33 cellular contexts compared by ENCODE assay signal in the genomic region with DNA sequence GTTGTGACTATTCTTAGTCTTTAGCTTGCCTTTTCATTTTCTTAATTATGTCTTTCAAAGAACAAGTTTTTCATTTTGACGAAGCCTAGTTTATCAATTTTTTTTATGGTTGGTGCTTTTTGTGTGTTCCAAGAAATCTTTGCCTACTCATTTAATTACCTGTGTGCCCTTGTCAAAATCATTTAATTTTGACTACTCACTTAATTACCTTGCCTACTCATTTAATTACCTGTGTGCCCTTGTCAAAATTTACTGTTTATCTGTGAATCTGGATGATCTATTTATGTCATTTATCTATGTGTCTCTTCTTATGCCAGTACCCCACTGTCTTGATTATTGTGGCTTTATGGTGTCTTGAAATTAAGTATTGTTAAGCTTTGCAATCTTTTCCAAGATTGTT.
"Had no signal": no experiment of that assay in that cellular context is flagged by ENCODE, and none has a peak within 500 bp of the region (broad histone marks: within the 10 kb centered on the region; RNA-seq: fewer than 3 reads in every experiment).

No MANE protein-coding gene starts in this region.

- H3K27me3 Mint-ChIP-seq: activated B cell treated with CpG ODN at 0.5 μM for 24 hours; activated CD4-positive, alpha-beta memory T cell treated with anti-CD3 and anti-CD28 coated beads for 36 hours; activated CD8-positive, alpha-beta T cell treated with anti-CD3 and anti-CD28 coated beads for 36 hours; activated naive CD8-positive, alpha-beta T cell treated with anti-CD3 and anti-CD28 coated beads for 36 hours; activated T-helper 17 cell treated with anti-CD3 and anti-CD28 coated beads, Interleukin-2, amount 50 U/mL, for 72 hours; brain; central memory CD8-positive, alpha-beta T cell; T-cell; T-helper 17 cell had no signal

- H3K27ac Mint-ChIP-seq: activated B cell treated with CpG ODN at 0.5 μM for 24 hours; activated CD4-positive, alpha-beta memory T cell treated with anti-CD3 and anti-CD28 coated beads for 36 hours; activated CD8-positive, alpha-beta T cell treated with anti-CD3 and anti-CD28 coated beads for 36 hours; activated naive CD4-positive, alpha-beta T cell treated with anti-CD3 and anti-CD28 coated beads for 36 hours; activated naive CD4-positive, alpha-beta T cell treated with anti-CD3 and anti-CD28 coated beads, Interleukin-2, amount 50 U/mL, for 72 hours; activated naive CD8-positive, alpha-beta T cell treated with anti-CD3 and anti-CD28 coated beads for 36 hours; activated T-helper 1 cell treated with anti-CD3 and anti-CD28 coated beads, Interleukin-12 subunit alpha, Interleukin-12 subunit beta, Interleukin-2, Interleukin-4 antibody, amounts not matched to agents 30 ng/mL and 10 ng/mL and 1 ng/mL, durations not matched to agents 14 hours and 24 hours and 36 hours; activated T-helper 17 cell treated with anti-CD3 and anti-CD28 coated beads, Interleukin-2, amount 50 U/mL, for 72 hours; brain; T-cell; T-helper 17 cell had no signal

- H3K9me3 ChIP-seq: adrenal gland had no signal

- H3K4me1 ChIP-seq: adrenal gland had no signal

- H3K9me3 Mint-ChIP-seq: activated CD4-positive, alpha-beta memory T cell treated with anti-CD3 and anti-CD28 coated beads for 36 hours; activated CD8-positive, alpha-beta T cell treated with anti-CD3 and anti-CD28 coated beads for 36 hours; activated naive CD4-positive, alpha-beta T cell treated with anti-CD3 and anti-CD28 coated beads for 36 hours; activated T-helper 17 cell treated with anti-CD3 and anti-CD28 coated beads, Interleukin-2, amount 50 U/mL, for 72 hours; brain; central memory CD8-positive, alpha-beta T cell; T-cell had no signal

- H3K27ac ChIP-seq: adrenal gland, cardiac muscle cell, VCaP had no signal

- ATAC-seq: activated CD8-positive, alpha-beta T cell treated with anti-CD3 and anti-CD28 coated beads for 36 hours; activated naive CD4-positive, alpha-beta T cell treated with anti-CD3 and anti-CD28 coated beads, Interleukin-2, amount 50 U/mL, for 72 hours; activated T-cell treated with anti-CD3 and anti-CD28 coated beads, Interleukin-2, amount 50 U/mL, for 4 hours; activated T-helper 17 cell treated with anti-CD3 and anti-CD28 coated beads, Interleukin-2, amount 50 U/mL, for 72 hours; T-cell; T-helper 17 cell had no signal

- H3K36me3 ChIP-seq: adrenal gland had no signal

- H3K4me3 ChIP-seq: adrenal gland, cardiac muscle cell had no signal

- H3K4me3 Mint-ChIP-seq: activated B cell treated with CpG ODN at 0.5 μM for 24 hours; activated CD4-positive, alpha-beta memory T cell treated with anti-CD3 and anti-CD28 coated beads for 36 hours; activated CD8-positive, alpha-beta T cell treated with anti-CD3 and anti-CD28 coated beads for 36 hours; activated naive CD4-positive, alpha-beta T cell treated with anti-CD3 and anti-CD28 coated beads for 36 hours; activated naive CD8-positive, alpha-beta T cell treated with anti-CD3 and anti-CD28 coated beads for 36 hours; activated T-cell treated with anti-CD3 and anti-CD28 coated beads, Interleukin-2, amount 50 U/mL, for 4 hours; activated T-helper 1 cell treated with anti-CD3 and anti-CD28 coated beads, Interleukin-12 subunit alpha, Interleukin-12 subunit beta, Interleukin-2, Interleukin-4 antibody, amounts not matched to agents 30 ng/mL and 10 ng/mL and 1 ng/mL, durations not matched to agents 14 hours and 24 hours and 36 hours; activated T-helper 17 cell treated with anti-CD3 and anti-CD28 coated beads, Interleukin-2, amount 50 U/mL, for 72 hours; brain; central memory CD8-positive, alpha-beta T cell; T-cell; T-helper 17 cell had no signal

- H3K4me1 Mint-ChIP-seq: activated naive CD8-positive, alpha-beta T cell treated with anti-CD3 and anti-CD28 coated beads for 36 hours; activated T-helper 17 cell treated with anti-CD3 and anti-CD28 coated beads, Interleukin-2, amount 50 U/mL, for 72 hours; brain; central memory CD8-positive, alpha-beta T cell; T-cell had no signal

- FAIRE-seq: bronchial epithelial cell, TTC549 had no signal

- DNase-seq: activated B cell treated with CpG ODN at 0.5 μM for 24 hours; activated CD4-positive, alpha-beta memory T cell treated with anti-CD3 and anti-CD28 coated beads for 36 hours; activated CD4-positive, alpha-beta T cell treated with anti-CD3 and anti-CD28 coated beads for 48 hours; activated CD4-positive, alpha-beta T cell treated with anti-CD3 and anti-CD28 coated beads, Interleukin-2, amount 50 U/mL, for 1 hour; activated CD4-positive, alpha-beta T cell treated with anti-CD3 and anti-CD28 coated beads, Interleukin-2, amount 50 U/mL, for 4 hours; activated CD4-positive, CD25-positive, alpha-beta regulatory T cell treated with anti-CD3 and anti-CD28 coated beads, Interleukin-2, amount 50 U/mL, for 72 hours; activated CD8-positive, alpha-beta memory T cell treated with anti-CD3 and anti-CD28 coated beads, Interleukin-2, amount 50 U/mL, for 4 hours; activated CD8-positive, alpha-beta T cell treated with anti-CD3 and anti-CD28 coated beads for 36 hours; activated effector memory CD4-positive, alpha-beta T cell treated with anti-CD3 and anti-CD28 coated beads, Interleukin-2, amount 50 U/mL, for 16 hours; activated gamma-delta T cell treated with Interleukin-2 at 50 U/mL for 16 hours; activated naive CD4-positive, alpha-beta T cell; activated naive CD4-positive, alpha-beta T cell treated with anti-CD3 and anti-CD28 coated beads for 36 hours; activated naive CD4-positive, alpha-beta T cell treated with anti-CD3 and anti-CD28 coated beads, Interleukin-2, amount 50 U/mL, for 16 hours; activated naive CD8-positive, alpha-beta T cell treated with anti-CD3 and anti-CD28 coated beads for 36 hours; activated T-cell treated with anti-CD3 and anti-CD28 coated beads for 4 hours; activated T-cell treated with anti-CD3 and anti-CD28 coated beads, Interleukin-2, amount 50 U/mL, for 1 hour; activated T-cell treated with anti-CD3 and anti-CD28 coated beads, Interleukin-2, amount 50 U/mL, for 4 hours; adrenal gland; amniotic stem cell; aorta; caudate nucleus; cerebellar nuclear complex; T-cell; T-helper 17 cell had no signal
